Comparison of ENCODE assay signal across 29 cellular contexts in genomic region chr9:16754662-16755061, GRCh38.
"Had no signal": no experiment of that assay in that cellular context is flagged by ENCODE, and none has a peak within 500 bp of the region (broad histone marks: within the 10 kb centered on the region; RNA-seq: fewer than 3 reads in every experiment).

No MANE protein-coding gene starts in this region.

- H3K4me3 ChIP-seq: stomach, suprapubic skin, testis, thoracic aorta, thyroid gland, tibial artery, tibial nerve, transverse colon, upper lobe of left lung, upper lobe of right lung, uterus, vagina had no signal

- ATAC-seq: stimulated activated effector memory CD8-positive, alpha-beta T cell treated with anti-CD3 and anti-CD28 coated beads, Interleukin-12 subunit alpha, Interleukin-12 subunit beta, amount 100 ng/mL, for 72 hours; stimulated activated memory B cell treated with anti-CD40 and anti-IgM and Interleukin-4, amounts not matched to agents 10 μg/mL and 1 μg/mL and 100 μg/mL, for 72 hours; stimulated activated naive B cell treated with anti-CD40 and anti-IgM and Interleukin-4, amounts not matched to agents 10 μg/mL and 1 μg/mL and 100 μg/mL, for 72 hours; stimulated activated naive CD8-positive, alpha-beta T cell treated with anti-CD3 and anti-CD28 coated beads, Interleukin-15, amount 100 ng/mL, for 72 hours; stimulated activated naive CD8-positive, alpha-beta T cell treated with anti-CD3 and anti-CD28 coated beads, Interleukin-15, Interleukin-2, amounts not matched to agents 100 U/mL and 50 U/mL, for 24 hours; upper lobe of right lung had no signal

- H3K36me3 ChIP-seq: stomach, suprapubic skin, thoracic aorta, thyroid gland, tibial artery, tibial nerve, transverse colon, upper lobe of left lung, upper lobe of right lung, uterus, vagina had no signal

- H3K27ac ChIP-seq: stomach, suprapubic skin, testis, thoracic aorta, thyroid gland, tibial artery, tibial nerve, transverse colon, upper lobe of left lung, upper lobe of right lung, uterus, vagina had no signal

- H3K4me1 Mint-ChIP-seq: stimulated activated effector memory CD8-positive, alpha-beta T cell treated with anti-CD3 and anti-CD28 coated beads, Interleukin-12 subunit alpha, Interleukin-12 subunit beta, amount 100 ng/mL, for 72 hours; stimulated activated memory B cell treated with anti-CD40 and anti-IgM and Interleukin-4, amounts not matched to agents 10 μg/mL and 1 μg/mL and 100 μg/mL, for 72 hours; stimulated activated naive B cell treated with anti-CD40 and anti-IgM and Interleukin-4, amounts not matched to agents 10 μg/mL and 1 μg/mL and 100 μg/mL, for 72 hours; stimulated activated naive CD8-positive, alpha-beta T cell treated with anti-CD3 and anti-CD28 coated beads, Interleukin-15, amount 100 ng/mL, for 72 hours had no signal

- H3K9me3 ChIP-seq: stomach, suprapubic skin, testis, thoracic aorta, thyroid gland, tibial artery, tibial nerve, transverse colon, upper lobe of left lung, upper lobe of right lung, uterus, vagina had no signal

- H3K9me3 Mint-ChIP-seq: stimulated activated naive B cell treated with anti-CD40 and anti-IgM and Interleukin-4, amounts not matched to agents 10 μg/mL and 1 μg/mL and 100 μg/mL, for 72 hours; type B pancreatic cell had no signal

- H3K4me1 ChIP-seq: stomach, suprapubic skin, testis, thyroid gland, tibial artery, tibial nerve, upper lobe of left lung, upper lobe of right lung, uterus, vagina had no signal

- H3K27ac Mint-ChIP-seq: stimulated activated effector memory CD8-positive, alpha-beta T cell treated with anti-CD3 and anti-CD28 coated beads, Interleukin-12 subunit alpha, Interleukin-12 subunit beta, amount 100 ng/mL, for 72 hours; stimulated activated memory B cell treated with anti-CD40 and anti-IgM and Interleukin-4, amounts not matched to agents 10 μg/mL and 1 μg/mL and 100 μg/mL, for 72 hours; stimulated activated naive B cell treated with anti-CD40 and anti-IgM and Interleukin-4, amounts not matched to agents 10 μg/mL and 1 μg/mL and 100 μg/mL, for 72 hours; stimulated activated naive CD8-positive, alpha-beta T cell treated with anti-CD3 and anti-CD28 coated beads, Interleukin-15, amount 100 ng/mL, for 72 hours; stimulated activated naive CD8-positive, alpha-beta T cell treated with anti-CD3 and anti-CD28 coated beads, Interleukin-15, Interleukin-2, amounts not matched to agents 100 ng/mL and 50 ng/mL, for 24 hours; type B pancreatic cell had no signal

- H3K27me3 Mint-ChIP-seq: stimulated activated memory B cell treated with anti-CD40 and anti-IgM and Interleukin-4, amounts not matched to agents 10 μg/mL and 1 μg/mL and 100 μg/mL, for 72 hours; stimulated activated naive B cell treated with anti-CD40 and anti-IgM and Interleukin-4, amounts not matched to agents 10 μg/mL and 1 μg/mL and 100 μg/mL, for 72 hours; stimulated activated naive CD8-positive, alpha-beta T cell treated with anti-CD3 and anti-CD28 coated beads, Interleukin-15, amount 100 ng/mL, for 72 hours; stimulated activated naive CD8-positive, alpha-beta T cell treated with anti-CD3 and anti-CD28 coated beads, Interleukin-15, Interleukin-2, amounts not matched to agents 100 ng/mL and 50 ng/mL, for 24 hours; type B pancreatic cell had no signal

- DNase-seq: stimulated activated CD4-positive, alpha-beta T cell treated with anti-CD3 and anti-CD28 coated beads, Interleukin-2, amount 100 ng/mL, for 48 hours; stimulated activated CD4-positive, alpha-beta T cell treated with anti-CD3 and anti-CD28 coated beads, Interleukin-4, amount 100 ng/mL, for 1 hour; stimulated activated CD4-positive, alpha-beta T cell treated with anti-CD3 and anti-CD28 coated beads, Interleukin-4, amount 100 ng/mL, for 24 hours; stimulated activated CD4-positive, alpha-beta T cell treated with anti-CD3 and anti-CD28 coated beads, Interleukin-4, amount 100 ng/mL, for 4 hours; stimulated activated CD8-positive, alpha-beta memory T cell treated with anti-CD3 and anti-CD28 coated beads, Interleukin-4, amount 100 ng/mL, for 48 hours; stimulated activated naive B cell treated with anti-CD40 and anti-IgM and Interleukin-4, amounts not matched to agents 10 μg/mL and 1 μg/mL and 100 μg/mL, for 72 hours; stimulated activated naive CD4-positive, alpha-beta T cell; stimulated activated naive CD4-positive, alpha-beta T cell treated with Interleukin-2 at 50 U/mL for 16 hours; stimulated activated naive CD8-positive, alpha-beta T cell treated with anti-CD3 and anti-CD28 coated beads, Interleukin-15, amount 100 ng/mL, for 72 hours; stimulated activated naive CD8-positive, alpha-beta T cell treated with anti-CD3 and anti-CD28 coated beads, Interleukin-15, Interleukin-2, amounts not matched to agents 100 U/mL and 50 U/mL, for 24 hours; stomach; substantia nigra; testis; thyroid gland; tibial artery; transverse colon; trophoblast cell; upper lobe of left lung; upper lobe of right lung; uterus had no signal

- FAIRE-seq: urothelium cell line had no signal

- H3K27me3 ChIP-seq: stomach, suprapubic skin, testis, thyroid gland, tibial artery, tibial nerve, transverse colon, upper lobe of left lung, upper lobe of right lung, uterus, vagina had no signal

- H3K4me3 Mint-ChIP-seq: stimulated activated effector memory CD8-positive, alpha-beta T cell treated with anti-CD3 and anti-CD28 coated beads, Interleukin-12 subunit alpha, Interleukin-12 subunit beta, amount 100 ng/mL, for 72 hours; stimulated activated memory B cell treated with anti-CD40 and anti-IgM and Interleukin-4, amounts not matched to agents 10 μg/mL and 1 μg/mL and 100 μg/mL, for 72 hours; stimulated activated naive B cell treated with anti-CD40 and anti-IgM and Interleukin-4, amounts not matched to agents 10 μg/mL and 1 μg/mL and 100 μg/mL, for 72 hours; stimulated activated naive CD8-positive, alpha-beta T cell treated with anti-CD3 and anti-CD28 coated beads, Interleukin-15, amount 100 ng/mL, for 72 hours; stimulated activated naive CD8-positive, alpha-beta T cell treated with anti-CD3 and anti-CD28 coated beads, Interleukin-15, Interleukin-2, amounts not matched to agents 100 ng/mL and 50 ng/mL, for 24 hours; type B pancreatic cell had no signal

- H3K36me3 Mint-ChIP-seq: stimulated activated effector memory CD8-positive, alpha-beta T cell treated with anti-CD3 and anti-CD28 coated beads, Interleukin-12 subunit alpha, Interleukin-12 subunit beta, amount 100 ng/mL, for 72 hours; stimulated activated memory B cell treated with anti-CD40 and anti-IgM and Interleukin-4, amounts not matched to agents 10 μg/mL and 1 μg/mL and 100 μg/mL, for 72 hours; stimulated activated naive B cell treated with anti-CD40 and anti-IgM and Interleukin-4, amounts not matched to agents 10 μg/mL and 1 μg/mL and 100 μg/mL, for 72 hours; type B pancreatic cell had no signal
